17 cellular contexts compared by ENCODE assay signal in genomic region chr14:94121485-94121884, GRCh38. TPM values are rescaled to one million over a fixed set of nuclear protein-coding genes. Genes with fewer than 3 reads are reported as not detected.
"Had no signal": no experiment of that assay in that cellular context is flagged by ENCODE, and none has a peak within 500 bp of the region (broad histone marks: within the 10 kb centered on the region; RNA-seq: fewer than 3 reads in every experiment).

No MANE protein-coding gene starts in this region.

- H3K27me3 ChIP-seq: ascending aorta, breast epithelium, ovary, thyroid gland had no signal

- H3K27ac ChIP-seq: breast epithelium, ovary, thyroid gland had no signal

- H3K36me3 ChIP-seq: ascending aorta, breast epithelium, ovary, thyroid gland had no signal

- H3K4me3 ChIP-seq: ascending aorta, breast epithelium, ovary, thyroid gland had no signal

- DNase-seq: activated CD4-positive, alpha-beta T cell treated with anti-CD3 and anti-CD28 coated beads, Interleukin-2, amount 10 ng/mL, durations not matched to agents 7 days and 5 days; activated CD8-positive, alpha-beta T cell treated with anti-CD3 and anti-CD28 coated beads, Interleukin-2, amount 10 ng/mL, durations not matched to agents 7 days and 5 days; activated T-cell treated with anti-CD3 and anti-CD28 coated beads, Interleukin-2, amount 50 U/mL, for 24 hours; cerebellar nuclear complex; effector memory CD4-positive, alpha-beta T cell; glutamatergic neuron; hippocampal formation; stimulated activated CD4-positive, alpha-beta T cell treated with anti-CD3 and anti-CD28 coated beads, Interleukin-12 subunit alpha, Interleukin-12 subunit beta, amount 100 ng/mL, for 4 hours; stimulated activated CD4-positive, alpha-beta T cell treated with anti-CD3 and anti-CD28 coated beads, Interleukin-1b, Interleukin-23, amount 100 ng/mL, for 48 hours; stimulated activated CD8-positive, alpha-beta memory T cell treated with anti-CD3 and anti-CD28 coated beads, Interleukin-4, amount 100 ng/mL, for 48 hours; stimulated activated naive CD4-positive, alpha-beta T cell; thyroid gland had no signal

- H3K4me1 ChIP-seq: ascending aorta, breast epithelium, thyroid gland had no signal

- H3K9me3 ChIP-seq: ovary, thyroid gland had no signal

RNA-seq across cellular contexts. Expression of gene IFI27L1, which starts 40.4 kb away (rescaled TPM):
- total RNA-seq: ascending aorta had no signal

RNA-seq across cellular contexts. Expression of gene PPP4R4, which starts 52.6 kb away (rescaled TPM):
- total RNA-seq: ascending aorta, lung microvascular endothelial cell, pulmonary artery endothelial cell had no signal
